Comparison of ENCODE assay signal across 24 cellular contexts in the genomic region with DNA sequence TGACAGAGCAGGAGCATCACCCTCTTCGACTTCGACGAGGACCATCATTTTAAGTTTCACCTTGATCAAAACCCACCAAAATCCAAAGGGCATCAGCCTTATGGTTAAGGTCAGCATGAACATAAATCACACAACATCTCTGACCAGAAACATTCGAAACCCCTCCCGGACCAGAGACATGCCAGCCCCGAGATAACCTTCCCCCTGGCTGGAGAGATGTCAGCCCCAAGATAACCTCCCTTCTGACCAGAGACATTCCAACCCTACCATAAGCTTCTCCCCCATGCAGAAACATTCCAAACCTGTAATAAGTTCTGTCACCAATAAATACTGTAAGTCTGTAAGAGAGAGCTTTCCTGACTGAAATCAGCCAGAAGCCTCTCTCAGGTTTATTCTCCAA.
"Had no signal": no experiment of that assay in that cellular context is flagged by ENCODE, and none has a peak within 500 bp of the region (broad histone marks: within the 10 kb centered on the region; RNA-seq: fewer than 3 reads in every experiment).

No MANE protein-coding gene starts in this region.

- H3K27ac Mint-ChIP-seq: activated CD4-positive, alpha-beta memory T cell treated with anti-CD3 and anti-CD28 coated beads, Interleukin-2, amount 10 ng/mL, durations not matched to agents 7 days and 5 days; activated naive CD4-positive, alpha-beta T cell treated with anti-CD3 and anti-CD28 coated beads, Interleukin-2, amount 50 U/mL, for 24 hours; activated T-cell treated with anti-CD3 and anti-CD28 coated beads, Interleukin-2, amount 50 U/mL, for 24 hours had no signal

- H3K36me3 ChIP-seq: right atrium auricular region had no signal

- H3K9me3 ChIP-seq: body of pancreas, heart left ventricle, right atrium auricular region, tibial nerve had no signal

- H3K27ac ChIP-seq: body of pancreas, coronary artery, skin epidermis, tibial nerve had no signal

- H3K9me3 Mint-ChIP-seq: activated CD4-positive, alpha-beta memory T cell treated with anti-CD3 and anti-CD28 coated beads, Interleukin-2, amount 10 ng/mL, durations not matched to agents 7 days and 5 days; activated naive CD4-positive, alpha-beta T cell treated with anti-CD3 and anti-CD28 coated beads, Interleukin-2, amount 50 U/mL, for 24 hours; activated T-cell treated with anti-CD3 and anti-CD28 coated beads, Interleukin-2, amount 50 U/mL, for 24 hours; naive B cell; T-helper 2 cell treated with Interferon-gamma antibody and Interleukin-4, amounts not matched to agents 5 μg/mL and 100 μg/mL, for 36 hours had no signal

- ATAC-seq: body of pancreas, heart left ventricle, left cardiac atrium had no signal

- H3K27me3 Mint-ChIP-seq: activated CD4-positive, alpha-beta memory T cell treated with anti-CD3 and anti-CD28 coated beads, Interleukin-2, amount 10 ng/mL, durations not matched to agents 7 days and 5 days; activated naive CD4-positive, alpha-beta T cell treated with anti-CD3 and anti-CD28 coated beads, Interleukin-2, amount 50 U/mL, for 24 hours; activated T-cell treated with anti-CD3 and anti-CD28 coated beads, Interleukin-2, amount 50 U/mL, for 24 hours; naive B cell had no signal

- H3K4me3 ChIP-seq: body of pancreas, coronary artery, heart left ventricle, lung, right atrium auricular region, skin epidermis, tibial nerve had no signal

- H3K27me3 ChIP-seq: body of pancreas, heart left ventricle, right atrium auricular region, tibial nerve had no signal

- DNase-seq: activated CD4-positive, alpha-beta memory T cell treated with anti-CD3 and anti-CD28 coated beads, Interleukin-2, amount 10 ng/mL, durations not matched to agents 7 days and 5 days; activated CD4-positive, alpha-beta T cell treated with anti-CD3 and anti-CD28 coated beads for 4 hours; activated effector memory CD4-positive, alpha-beta T cell treated with anti-CD3 and anti-CD28 coated beads, Interleukin-2, amount 50 U/mL, for 16 hours; activated T-cell treated with anti-CD3 and anti-CD28 coated beads, Interleukin-2, amount 50 U/mL, for 24 hours; amygdala; body of pancreas; central memory CD4-positive, alpha-beta T cell; effector CD4-positive, alpha-beta T cell; foreskin melanocyte; heart left ventricle; left cardiac atrium; naive B cell; posterior cingulate gyrus; stimulated activated CD4-positive, alpha-beta T cell treated with anti-CD3 and anti-CD28 coated beads, Interleukin-15, amount 100 ng/mL, for 24 hours; stimulated activated CD4-positive, alpha-beta T cell treated with anti-CD3 and anti-CD28 coated beads, Interleukin-4, amount 100 ng/mL, for 1 hour; stimulated activated naive CD4-positive, alpha-beta T cell; SW 1271 had no signal

- H3K4me3 Mint-ChIP-seq: activated CD4-positive, alpha-beta memory T cell treated with anti-CD3 and anti-CD28 coated beads, Interleukin-2, amount 10 ng/mL, durations not matched to agents 7 days and 5 days; activated naive CD4-positive, alpha-beta T cell treated with anti-CD3 and anti-CD28 coated beads, Interleukin-2, amount 50 U/mL, for 24 hours; activated T-cell treated with anti-CD3 and anti-CD28 coated beads, Interleukin-2, amount 50 U/mL, for 24 hours; naive B cell; T-helper 2 cell treated with Interferon-gamma antibody and Interleukin-4, amounts not matched to agents 5 μg/mL and 100 μg/mL, for 36 hours had no signal
